In genomic region chr4:168183717-168184571, GRCh38 we compare ENCODE assay signal across 9 cellular contexts.
A peak's percentile ranks its signal among the peaks of the same experiment; 100 is the strongest.
DNase-seq lines count a peak whose midpoint lies in the region; ATAC-seq, FAIRE-seq and TF ChIP-seq lines count a peak whose summit lies in the region.
"Had no signal": no experiment of that assay in that cellular context is flagged by ENCODE, and none has a peak within 500 bp of the region (broad histone marks: within the 10 kb centered on the region; RNA-seq: fewer than 3 reads in every experiment).

No MANE protein-coding gene starts in this region.

- no peak overlapping the region for H3K4me3 Mint-ChIP-seq in activated naive CD4-positive, alpha-beta T cell treated with anti-CD3 and anti-CD28 coated beads, Interleukin-2, amount 10 ng/mL, durations not matched to agents 7 days and 5 days
- H3K4me3 Mint-ChIP-seq: CD8-positive, alpha-beta memory T cell had no signal

- H3K4me1 Mint-ChIP-seq in activated naive CD4-positive, alpha-beta T cell treated with anti-CD3 and anti-CD28 coated beads, Interleukin-2, amount 10 ng/mL, durations not matched to agents 7 days and 5 days = peaks cover 4% of the 10 kb centered on the region
- H3K4me1 Mint-ChIP-seq: CD8-positive, alpha-beta memory T cell had no signal

- ATAC-seq in body of pancreas (no peak), GM21360 (IDR thresholded peaks at IDR 0.05; ENCODE audit: unreplicated experiment) (no peak), HG03460 (IDR thresholded peaks at IDR 0.05; ENCODE audit: unreplicated experiment) (no peak)

- H3K4me3 ChIP-seq in body of pancreas (no peak overlapping the region), kidney (ENCODE audit: low read length in 2 of 2) (no peak overlapping the region)

- H3K36me3 Mint-ChIP-seq in activated naive CD4-positive, alpha-beta T cell treated with anti-CD3 and anti-CD28 coated beads, Interleukin-2, amount 10 ng/mL, durations not matched to agents 7 days and 5 days = no peaks in the 10 kb centered on the region

- TF ChIP-seq CTCF in body of pancreas (IDR thresholded peaks at IDR 0.05) (peak; percentile 24 to 69 (median 55)), kidney (IDR thresholded peaks at IDR 0.05; ENCODE audit: borderline replicate concordance, extremely low read depth, insufficient read depth) (peak; percentile 30)

- no peak overlapping the region for H3K27ac ChIP-seq in body of pancreas
- no peak overlapping the region for H3K27ac ChIP-seq in kidney (ENCODE audit: low read depth in 2 of 2, low read length in 2 of 2)

- intact Hi-C loops in body of pancreas (cut with DNase I) = no loop called here
- intact Hi-C loops in kidney (cut with DNase I) = no loop called here

- H3K27me3 ChIP-seq in body of pancreas = no peaks in the 10 kb centered on the region

- peak; percentile 94 for FAIRE-seq in kidney (lab: Jason Lieb, UNC)

- no peaks in the 10 kb centered on the region for H3K27me3 Mint-ChIP-seq in activated naive CD4-positive, alpha-beta T cell treated with anti-CD3 and anti-CD28 coated beads, Interleukin-2, amount 10 ng/mL, durations not matched to agents 7 days and 5 days
- H3K27me3 Mint-ChIP-seq: CD8-positive, alpha-beta memory T cell had no signal

- CTCF ChIA-PET in activated naive CD4-positive, alpha-beta T cell treated with anti-CD3 and anti-CD28 coated beads, Interleukin-2, amount 10 ng/mL, durations not matched to agents 7 days and 5 days (lab: Charles Lee) = interaction anchor here (0.8 to 2.7 kb wide), 2 partner anchors 401 to 737 kb away, joined by 4 to 7 read pairs; no protein-coding TSS in a partner anchor

- no peak overlapping the region for H3K27ac Mint-ChIP-seq in activated naive CD4-positive, alpha-beta T cell treated with anti-CD3 and anti-CD28 coated beads, Interleukin-2, amount 10 ng/mL, durations not matched to agents 7 days and 5 days
- H3K27ac Mint-ChIP-seq: CD8-positive, alpha-beta memory T cell had no signal

- no peaks in the 10 kb centered on the region for H3K36me3 ChIP-seq in body of pancreas (replicated peaks in 1 of 2; ENCODE audit: insufficient read depth in 1 of 2, low read depth in 2 of 2)
- H3K36me3 ChIP-seq in kidney (ENCODE audit: control insufficient read depth in 1 of 2, insufficient read depth in 2 of 2, low read length in 2 of 2) = no peaks in the 10 kb centered on the region

- TF ChIP-seq POLR2A in body of pancreas (IDR thresholded peaks at IDR 0.05) = no peak

- H3K4me1 ChIP-seq in body of pancreas (peaks cover 4% of the 10 kb centered on the region), kidney (ENCODE audit: control insufficient read depth in 1 of 2, insufficient read depth in 1 of 2, low read depth in 1 of 2, low read length in 2 of 2) (no peaks in the 10 kb centered on the region)

- DNase-seq in NCI-H1436 (lab: John Stamatoyannopoulos, UW) (peak; percentile 13), NCI-H1436 treated with DMSO at 0.1 percent for 48 hours (lab: John Stamatoyannopoulos, UW) (no peak), MV-4-11 (lab: John Stamatoyannopoulos, UW) (peak; percentile 18), body of pancreas (no peak), kidney (no peak)
- no peak for DNase-seq in activated naive CD4-positive, alpha-beta T cell treated with anti-CD3 and anti-CD28 coated beads, Interleukin-2, amount 10 ng/mL, durations not matched to agents 7 days and 5 days

- H3K9me3 ChIP-seq in body of pancreas (no peaks in the 10 kb centered on the region), kidney (ENCODE audit: control insufficient read depth in 1 of 2, low read length in 2 of 2) (no peaks in the 10 kb centered on the region)

- H3K9ac ChIP-seq in kidney (ENCODE audit: low read length in 2 of 2) = no peak overlapping the region

- WGBS in body of pancreas, 2 donors = 10 to 12% methylated on average over 6 of the region's 6 CpGs

- no peaks in the 10 kb centered on the region for H3K9me3 Mint-ChIP-seq in activated naive CD4-positive, alpha-beta T cell treated with anti-CD3 and anti-CD28 coated beads, Interleukin-2, amount 10 ng/mL, durations not matched to agents 7 days and 5 days
- H3K9me3 Mint-ChIP-seq: CD8-positive, alpha-beta memory T cell had no signal

Comparison
In these comparisons a context has a peak if more than half of its experiments do, and no peak if none do; other contexts are left out.
1. DNase-seq: peak in NCI-H1436 (single experiment) and MV-4-11 (single experiment); none in NCI-H1436 treated with DMSO at 0.1 percent for 48 hours (single experiment), body of pancreas (0 of 4), kidney (single experiment) and activated naive CD4-positive, alpha-beta T cell treated with anti-CD3 and anti-CD28 coated beads, Interleukin-2, amount 10 ng/mL, durations not matched to agents 7 days and 5 days (single experiment).